ENCODE assay signal across 8 cellular contexts in genomic region chr20:63627129-63627699, GRCh38. TPM values are rescaled to one million over a fixed set of nuclear protein-coding genes. Genes with fewer than 3 reads are reported as not detected.
DNase-seq lines count a peak whose midpoint lies in the region; ATAC-seq and TF ChIP-seq lines count a peak whose summit lies in the region.

No MANE protein-coding gene starts in this region.

- H3K4me3 ChIP-seq in prostate gland (peak overlapping the region; percentile 95 to 98), urinary bladder (ENCODE audit: low read depth, low read length) (peak overlapping the region; percentile 76)

- no peaks in the 10 kb centered on the region for H3K27me3 ChIP-seq in prostate gland (replicated peaks; ENCODE audit: insufficient read depth)

- peak; percentile 83 for ATAC-seq in HG02763 (IDR thresholded peaks at IDR 0.05; ENCODE audit: unreplicated experiment)
- ATAC-seq in left ventricle myocardium superior: peak; percentile 93

- H3K4me1 ChIP-seq in prostate gland (replicated peaks) (no peaks in the 10 kb centered on the region), urinary bladder (ENCODE audit: insufficient read depth) (no peaks in the 10 kb centered on the region)

- no peaks in the 10 kb centered on the region for H3K9me3 ChIP-seq in prostate gland

- TF ChIP-seq CTCF in GM13976 (IDR thresholded peaks at IDR 0.05; ENCODE audit: borderline replicate concordance, control extremely low read depth, extremely low read depth, insufficient read depth, missing control alignments) (no peak), prostate gland (IDR thresholded peaks at IDR 0.05) (peak in 2 of 4 experiments; percentile 8 to 18)

- DNase-seq in GM13976 (ENCODE audit: low spot score): peak; percentile 97
- DNase-seq in NCI-H1417 (lab: John Stamatoyannopoulos, UW): peak; percentile 95 to 98 (median 97)
- DNase-seq in T-helper 1 cell: peak in 3 of 5 donors; percentile 90 to 94 (median 92)
- peak; percentile 90 for DNase-seq in amniotic stem cell (lab: John Stamatoyannopoulos, UW)
- DNase-seq in left ventricle myocardium superior: peak; percentile 97
- DNase-seq in prostate gland (ENCODE audit: low spot score): peak; percentile 93

- no peaks in the 10 kb centered on the region for H3K36me3 ChIP-seq in prostate gland
- no peaks in the 10 kb centered on the region for H3K36me3 ChIP-seq in urinary bladder (ENCODE audit: insufficient read depth)

- intact Hi-C loops in left ventricle myocardium superior (cut with micrococcal nuclease) (no loop called here), prostate gland (cut with DNase I) (loop anchor here (2.0 to 10.0 kb wide), 2 partner anchors 114 to 338 kb away; partner anchors contain the start of gene ZNF512B)

- H3K27ac ChIP-seq in prostate gland (peak overlapping the region; percentile 94 to 97), urinary bladder (ENCODE audit: low read depth) (peak overlapping the region; percentile 95)

- peak; percentile 78 for TF ChIP-seq POLR2A in prostate gland (IDR thresholded peaks at IDR 0.05)

- in situ Hi-C loops in GM13976 (cut with MboI; ENCODE audit: low sequenced_read_pairs, unreplicated experiment): no loop called here

- under 1% methylated on average over 63 of the region's 64 CpGs for WGBS in prostate gland
- under 1% methylated on average over 64 of the region's 64 CpGs for WGBS in urinary bladder

RNA-seq across cellular contexts. Expression of gene GMEB2, which starts 0.3 kb away (rescaled TPM):
- total RNA-seq in left ventricle myocardium superior: 5.9 TPM
- 10 to 100 TPM; 18.4 to 27.9 TPM for total RNA-seq in prostate gland
- 7.7 TPM for total RNA-seq in urinary bladder
- 12.1 TPM for polyA plus RNA-seq in urinary bladder

RNA-seq across cellular contexts. Expression of gene STMN3, which starts 26.0 kb away (rescaled TPM):
- total RNA-seq in left ventricle myocardium superior: 5.5 TPM
- total RNA-seq in prostate gland: 10 to 100 TPM; 21.2 to 24.5 TPM
- total RNA-seq in urinary bladder: 17.7 TPM
- 44.7 TPM for polyA plus RNA-seq in urinary bladder

RNA-seq across cellular contexts. Expression of gene RTEL1, which starts 30.9 kb away (rescaled TPM):
- total RNA-seq in left ventricle myocardium superior (9.9 TPM), prostate gland (10 to 100 TPM; 21.8 to 42.6 TPM), urinary bladder (13.3 TPM)
- polyA plus RNA-seq in urinary bladder: 12.3 TPM

RNA-seq across cellular contexts. Expression of gene HELZ2, which starts 53.2 kb away (rescaled TPM):
- total RNA-seq in left ventricle myocardium superior (13.2 TPM), prostate gland (10 to 100 TPM; 37.1 to 46.1 TPM), urinary bladder (19.9 TPM)
- 15.5 TPM for polyA plus RNA-seq in urinary bladder

Comparison
In these comparisons a context has a peak if more than half of its experiments do, and no peak if none do; other contexts are left out.
1. Peak in every context shown above with its lines: DNase-seq, ATAC-seq, H3K4me3 ChIP-seq and H3K27ac ChIP-seq.